32 cellular contexts compared by ENCODE assay signal in the genomic region with DNA sequence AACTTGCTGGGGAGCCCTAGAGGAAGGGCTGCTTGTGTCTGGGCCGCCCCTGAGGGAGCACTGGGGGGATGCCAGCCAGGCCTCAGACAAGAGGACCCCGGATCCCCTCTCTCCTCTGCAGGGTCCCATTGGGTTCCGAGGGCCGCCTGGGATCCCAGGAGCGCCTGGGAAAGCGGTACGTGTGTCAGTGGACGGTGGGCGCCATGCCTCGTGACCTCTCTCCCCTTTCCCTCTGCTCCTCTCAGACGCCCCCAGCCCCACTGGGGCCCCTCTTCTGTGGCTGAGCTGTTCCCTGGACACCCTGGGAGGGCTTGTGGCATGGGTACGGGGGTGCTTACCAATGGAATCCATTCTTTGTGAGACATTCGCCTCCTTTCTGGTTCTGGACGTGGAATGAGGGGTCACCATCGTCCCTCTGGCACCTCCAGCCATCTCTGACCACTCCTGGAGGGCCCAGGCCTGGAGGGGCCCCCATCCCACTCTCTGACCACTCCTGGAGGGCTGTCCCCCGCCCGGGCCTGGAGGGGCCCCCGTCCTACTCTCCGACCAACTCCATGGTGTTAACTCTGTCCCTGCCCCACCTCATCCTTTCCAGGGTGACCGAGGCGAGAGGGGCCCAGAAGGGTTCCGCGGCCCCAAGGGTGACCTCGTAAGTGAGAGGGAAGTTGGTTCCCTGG. TPM values are rescaled to one million over a fixed set of nuclear protein-coding genes. Genes with fewer than 3 reads are reported as not detected.
"Had no signal": no experiment of that assay in that cellular context is flagged by ENCODE, and none has a peak within 500 bp of the region (broad histone marks: within the 10 kb centered on the region; RNA-seq: fewer than 3 reads in every experiment).

No MANE protein-coding gene starts in this region.

- DNase-seq: activated CD4-positive, alpha-beta memory T cell treated with anti-CD3 and anti-CD28 coated beads, Interleukin-2, amount 10 ng/mL, durations not matched to agents 7 days and 5 days; activated CD4-positive, alpha-beta T cell treated with anti-CD3 and anti-CD28 coated beads for 1 hour; activated CD4-positive, alpha-beta T cell treated with anti-CD3 and anti-CD28 coated beads for 48 hours; activated CD4-positive, CD25-positive, alpha-beta regulatory T cell; activated CD8-positive, alpha-beta memory T cell treated with anti-CD3 and anti-CD28 coated beads for 24 hours; activated CD8-positive, alpha-beta memory T cell treated with anti-CD3 and anti-CD28 coated beads, Interleukin-2, amount 10 ng/mL, durations not matched to agents 7 days and 5 days; activated CD8-positive, alpha-beta memory T cell treated with anti-CD3 and anti-CD28 coated beads, Interleukin-2, amount 50 U/mL, for 48 hours; activated effector memory CD4-positive, alpha-beta T cell treated with Interleukin-2 at 50 U/mL for 16 hours; activated naive CD4-positive, alpha-beta T cell treated with anti-CD3 and anti-CD28 coated beads, Interleukin-2, amount 10 ng/mL, durations not matched to agents 7 days and 5 days; activated naive CD8-positive, alpha-beta T cell treated with anti-CD3 and anti-CD28 coated beads, Interleukin-2, amount 50 U/mL, for 24 hours; activated T-cell treated with anti-CD3 and anti-CD28 coated beads, Interleukin-2, amount 50 U/mL, for 48 hours; brain microvascular endothelial cell; central memory CD4-positive, alpha-beta T cell; Kasumi-1; KBM-7; MG63; NCI-H1092 treated with DMSO at 0.1 percent for 48 hours; NCI-H1417; NCI-H187 treated with DMSO at 0.1 percent for 48 hours; NCI-H2081 treated with DMSO at 0.1 percent for 48 hours; NCI-H345; NCI-H524 treated with DMSO at 0.1 percent for 48 hours; PC-3; RPMI8226; SW 1271; T-helper 1 cell; T-helper 2 cell; T-helper 9 cell had no signal

- H3K27me3 ChIP-seq: brain microvascular endothelial cell, MG63, Peyer's patch had no signal

- H3K36me3 Mint-ChIP-seq: activated CD8-positive, alpha-beta memory T cell treated with anti-CD3 and anti-CD28 coated beads, Interleukin-2, amount 10 ng/mL, durations not matched to agents 7 days and 5 days; activated naive CD4-positive, alpha-beta T cell treated with anti-CD3 and anti-CD28 coated beads, Interleukin-2, amount 10 ng/mL, durations not matched to agents 7 days and 5 days; activated naive CD8-positive, alpha-beta T cell had no signal

- H3K27ac ChIP-seq: brain microvascular endothelial cell, VCaP had no signal

- H3K27me3 Mint-ChIP-seq: activated CD4-positive, alpha-beta memory T cell treated with anti-CD3 and anti-CD28 coated beads, Interleukin-2, amount 10 ng/mL, durations not matched to agents 7 days and 5 days; activated CD8-positive, alpha-beta memory T cell treated with anti-CD3 and anti-CD28 coated beads, Interleukin-2, amount 10 ng/mL, durations not matched to agents 7 days and 5 days; activated naive CD8-positive, alpha-beta T cell; activated naive CD8-positive, alpha-beta T cell treated with anti-CD3 and anti-CD28 coated beads, Interleukin-2, amount 50 U/mL, for 24 hours had no signal

- H3K9me3 ChIP-seq: MG63, Peyer's patch had no signal

- H3K27ac Mint-ChIP-seq: activated CD4-positive, alpha-beta memory T cell treated with anti-CD3 and anti-CD28 coated beads, Interleukin-2, amount 10 ng/mL, durations not matched to agents 7 days and 5 days; activated CD8-positive, alpha-beta memory T cell treated with anti-CD3 and anti-CD28 coated beads, Interleukin-2, amount 10 ng/mL, durations not matched to agents 7 days and 5 days; activated naive CD4-positive, alpha-beta T cell treated with anti-CD3 and anti-CD28 coated beads, Interleukin-2, amount 10 ng/mL, durations not matched to agents 7 days and 5 days; activated naive CD8-positive, alpha-beta T cell; activated naive CD8-positive, alpha-beta T cell treated with anti-CD3 and anti-CD28 coated beads, Interleukin-2, amount 50 U/mL, for 24 hours had no signal

- H3K4me3 Mint-ChIP-seq: activated CD4-positive, alpha-beta memory T cell treated with anti-CD3 and anti-CD28 coated beads, Interleukin-2, amount 10 ng/mL, durations not matched to agents 7 days and 5 days; activated CD8-positive, alpha-beta memory T cell treated with anti-CD3 and anti-CD28 coated beads, Interleukin-2, amount 10 ng/mL, durations not matched to agents 7 days and 5 days; activated naive CD4-positive, alpha-beta T cell treated with anti-CD3 and anti-CD28 coated beads, Interleukin-2, amount 10 ng/mL, durations not matched to agents 7 days and 5 days; activated naive CD8-positive, alpha-beta T cell; activated naive CD8-positive, alpha-beta T cell treated with anti-CD3 and anti-CD28 coated beads, Interleukin-2, amount 50 U/mL, for 24 hours had no signal

- ATAC-seq: activated CD8-positive, alpha-beta memory T cell treated with anti-CD3 and anti-CD28 coated beads, Interleukin-2, amount 10 ng/mL, durations not matched to agents 7 days and 5 days; activated naive CD8-positive, alpha-beta T cell treated with anti-CD3 and anti-CD28 coated beads, Interleukin-2, amount 50 U/mL, for 24 hours; PC-3; Right ventricle myocardium inferior had no signal

- H3K4me3 ChIP-seq: MG63, Peyer's patch had no signal

- H3K9me3 Mint-ChIP-seq: activated CD4-positive, alpha-beta memory T cell treated with anti-CD3 and anti-CD28 coated beads, Interleukin-2, amount 10 ng/mL, durations not matched to agents 7 days and 5 days; activated naive CD4-positive, alpha-beta T cell treated with anti-CD3 and anti-CD28 coated beads, Interleukin-2, amount 10 ng/mL, durations not matched to agents 7 days and 5 days; activated naive CD8-positive, alpha-beta T cell treated with anti-CD3 and anti-CD28 coated beads, Interleukin-2, amount 50 U/mL, for 24 hours had no signal

- H3K4me1 Mint-ChIP-seq: activated CD4-positive, alpha-beta memory T cell treated with anti-CD3 and anti-CD28 coated beads, Interleukin-2, amount 10 ng/mL, durations not matched to agents 7 days and 5 days; activated CD8-positive, alpha-beta memory T cell treated with anti-CD3 and anti-CD28 coated beads, Interleukin-2, amount 10 ng/mL, durations not matched to agents 7 days and 5 days had no signal

- H3K36me3 ChIP-seq: brain microvascular endothelial cell, MG63, Peyer's patch had no signal

RNA-seq across cellular contexts. Expression of gene COL9A3, which starts 9.9 kb away (rescaled TPM):
- total RNA-seq: activated CD4-positive, alpha-beta memory T cell treated with anti-CD3 and anti-CD28 coated beads, Interleukin-2, amount 10 ng/mL, durations not matched to agents 7 days and 5 days had no signal
